In the genomic region with DNA sequence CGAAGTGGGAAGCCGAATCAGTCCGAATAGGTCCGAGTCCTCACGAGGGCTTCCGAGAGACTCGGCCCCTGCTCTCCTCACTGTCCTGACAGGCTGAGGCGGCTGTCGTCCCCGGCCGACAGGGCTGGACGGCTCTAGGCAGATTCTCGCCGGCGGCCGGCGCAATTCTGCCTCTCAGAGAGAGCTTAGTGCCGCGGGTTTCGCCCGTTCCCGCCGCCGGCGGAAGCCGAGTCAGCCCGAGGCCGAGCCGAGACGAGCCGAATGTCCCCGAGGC, we compare ENCODE assay signal across 8 cellular contexts.
DNase-seq lines count a peak whose midpoint lies in the region; ATAC-seq, FAIRE-seq and TF ChIP-seq lines count a peak whose summit lies in the region.

No MANE protein-coding gene starts in this region.

- H3K36me3 ChIP-seq in mucosa of rectum (ENCODE audit: control insufficient read depth in 2 of 2, insufficient read depth in 2 of 2, low read length in 2 of 2): peaks cover 0 to 8% of the 10 kb centered on the region in 2 donors

- peak overlapping the region; percentile 90 for H3K4me3 Mint-ChIP-seq in stimulated activated naive CD8-positive, alpha-beta T cell treated with anti-CD3 and anti-CD28 coated beads, Interleukin-15, Interleukin-2, amounts not matched to agents 100 ng/mL and 50 ng/mL, for 24 hours

- no peak for FAIRE-seq in GM19239 (lab: Jason Lieb, UNC)

- H3K27me3 Mint-ChIP-seq in stimulated activated naive CD8-positive, alpha-beta T cell treated with anti-CD3 and anti-CD28 coated beads, Interleukin-15, Interleukin-2, amounts not matched to agents 100 ng/mL and 50 ng/mL, for 24 hours: no peaks in the 10 kb centered on the region

- H3K27ac ChIP-seq in mucosa of rectum (ENCODE audit: low read depth in 2 of 2, low read length in 2 of 2): peak overlapping the region; percentile 99 to 100

- peak overlapping the region; percentile 94 for H3K27ac Mint-ChIP-seq in stimulated activated naive CD8-positive, alpha-beta T cell treated with anti-CD3 and anti-CD28 coated beads, Interleukin-15, Interleukin-2, amounts not matched to agents 100 ng/mL and 50 ng/mL, for 24 hours

- H3K27me3 ChIP-seq in mucosa of rectum (ENCODE audit: control insufficient read depth in 2 of 2, insufficient read depth in 2 of 2, low read length in 2 of 2): no peaks in the 10 kb centered on the region

- H3K4me3 ChIP-seq in cardiac fibroblast (replicated peaks in 1 of 2; ENCODE audit: low read depth in 2 of 2, low read length in 2 of 2): peak overlapping the region; percentile 73 to 80
- H3K4me3 ChIP-seq in mucosa of rectum (ENCODE audit: low read length in 2 of 2): peak overlapping the region; percentile 83 to 93

- peaks cover 52% of the 10 kb centered on the region for H3K4me1 Mint-ChIP-seq in stimulated activated naive CD8-positive, alpha-beta T cell treated with anti-CD3 and anti-CD28 coated beads, Interleukin-15, Interleukin-2, amounts not matched to agents 100 ng/mL and 50 ng/mL, for 24 hours (ENCODE audit: low read depth)

- no peak for DNase-seq in stimulated activated naive CD8-positive, alpha-beta T cell treated with anti-CD3 and anti-CD28 coated beads, Interleukin-15, Interleukin-2, amounts not matched to agents 100 U/mL and 50 U/mL, for 24 hours
- DNase-seq in cardiac fibroblast (ENCODE audit: low read depth in 2 of 2) (no peak), KG1 (lab: John Stamatoyannopoulos, UW) (no peak), SHP77 (lab: John Stamatoyannopoulos, UW) (no peak), GM19239 (ENCODE audit: insufficient read length, low spot score) (no peak)

- no peak for ATAC-seq in stimulated activated naive CD8-positive, alpha-beta T cell treated with anti-CD3 and anti-CD28 coated beads, Interleukin-15, Interleukin-2, amounts not matched to agents 100 U/mL and 50 U/mL, for 24 hours
- ATAC-seq in HG02870 (IDR thresholded peaks at IDR 0.05; ENCODE audit: unreplicated experiment): no peak

- no peaks in the 10 kb centered on the region for H3K9me3 ChIP-seq in mucosa of rectum (ENCODE audit: control insufficient read depth in 2 of 2, low read length in 2 of 2)

- H3K9ac ChIP-seq in mucosa of rectum (ENCODE audit: low read depth in 1 of 2, low read length in 2 of 2): peak overlapping the region; percentile 94 to 100

- no peaks in the 10 kb centered on the region for H3K9me3 Mint-ChIP-seq in stimulated activated naive CD8-positive, alpha-beta T cell treated with anti-CD3 and anti-CD28 coated beads, Interleukin-15, Interleukin-2, amounts not matched to agents 100 ng/mL and 50 ng/mL, for 24 hours

- peaks cover 30 to 47% of the 10 kb centered on the region in 2 donors for H3K4me1 ChIP-seq in mucosa of rectum (ENCODE audit: control insufficient read depth in 2 of 2, insufficient read depth in 2 of 2, low read length in 2 of 2)

- H3K36me3 Mint-ChIP-seq in stimulated activated naive CD8-positive, alpha-beta T cell treated with anti-CD3 and anti-CD28 coated beads, Interleukin-15, Interleukin-2, amounts not matched to agents 100 ng/mL and 50 ng/mL, for 24 hours (ENCODE audit: low read depth): peaks cover 15% of the 10 kb centered on the region

- no peak for TF ChIP-seq CTCF in cardiac fibroblast (IDR thresholded peaks at IDR 0.05; ENCODE audit: low read depth, low read length)
